In the genomic region with DNA sequence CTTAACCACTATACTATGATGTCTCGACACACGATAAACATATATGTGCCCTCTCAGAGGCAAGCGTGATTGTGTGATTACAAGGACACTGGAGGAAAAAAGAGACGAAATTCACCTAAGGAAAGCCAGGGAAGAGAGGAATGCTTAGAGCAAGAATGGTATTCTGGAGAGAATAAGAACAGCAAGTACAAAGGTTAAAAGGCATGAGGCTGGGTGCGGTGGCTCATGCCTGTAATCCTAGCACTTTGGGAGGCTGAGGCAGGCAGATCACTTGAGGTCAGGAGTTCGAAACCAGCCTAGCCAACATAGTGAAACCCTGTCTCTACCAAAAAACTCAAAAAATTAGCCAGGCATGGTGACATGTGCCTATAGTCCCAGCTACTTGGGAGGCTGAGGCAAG, we compare ENCODE assay signal across 7 cellular contexts.
A peak's percentile ranks its signal among the peaks of the same experiment; 100 is the strongest.
DNase-seq lines count a peak whose midpoint lies in the region; ATAC-seq, FAIRE-seq and TF ChIP-seq lines count a peak whose summit lies in the region.
"Not testable (repeated sequence)": the region's sequence is repeated elsewhere in the genome, so short reads cannot be mapped to it uniquely, and the experiment has no call there.

No MANE protein-coding gene starts in this region.

- peaks cover 35% of the 10 kb centered on the region for H3K4me1 Mint-ChIP-seq in astrocyte (ENCODE audit: low read depth, unreplicated experiment)
- peaks cover 67% of the 10 kb centered on the region for H3K4me1 Mint-ChIP-seq in mesothelial cell of epicardium
- H3K4me1 Mint-ChIP-seq in osteocyte (ENCODE audit: unreplicated experiment): peaks cover 42% of the 10 kb centered on the region
- peaks cover 56% of the 10 kb centered on the region for H3K4me1 Mint-ChIP-seq in type B pancreatic cell (ENCODE audit: unreplicated experiment)

- H3K4me3 ChIP-seq in Panc1 (ENCODE audit: low read depth in 2 of 2, low read length in 2 of 2); astrocyte (ENCODE audit: insufficient read depth, low read depth, low read length); gastroesophageal sphincter: not testable (repeated sequence)

- H3K27ac ChIP-seq in C4-2B: peak overlapping the region; percentile 66
- 0 out of 2 replicates have a peak overlapping the region, but pooled peaks have one; percentile 39 for H3K27ac ChIP-seq in Panc1 (ENCODE audit: low read length)
- not testable (repeated sequence) for H3K27ac ChIP-seq in astrocyte (ENCODE audit: low read depth, low read length)
- H3K27ac ChIP-seq in gastroesophageal sphincter: peak overlapping the region; percentile 13 to 70 (median 40)

- H3K36me3 ChIP-seq in Panc1 (ENCODE audit: control insufficient read depth, insufficient read depth, low read length); astrocyte (ENCODE audit: insufficient read depth, low read length); gastroesophageal sphincter: not testable (repeated sequence)

- POLR2A ChIA-PET in Panc1 (lab: Charles Lee): not testable (repeated sequence)

- H3K4me2 ChIP-seq in astrocyte (ENCODE audit: low read length): not testable (repeated sequence)

- peaks cover 67% of the 10 kb centered on the region for H4K20me1 ChIP-seq in astrocyte (ENCODE audit: insufficient read depth, low read length)

- FAIRE-seq in astrocyte (lab: Jason Lieb, UNC): not testable (repeated sequence)

- H3K4me1 ChIP-seq in Panc1 (ENCODE audit: control insufficient read depth, insufficient read depth, low read length): peaks cover 32% of the 10 kb centered on the region
- not testable (repeated sequence) for H3K4me1 ChIP-seq in astrocyte (ENCODE audit: insufficient read depth, low read length)
- H3K4me1 ChIP-seq in gastroesophageal sphincter: peaks cover 9 to 90% (median 32%) of the 10 kb centered on the region in 3 donors

- H3K9me3 Mint-ChIP-seq in astrocyte (ENCODE audit: unreplicated experiment); mesothelial cell of epicardium; osteocyte (ENCODE audit: unreplicated experiment); type B pancreatic cell: not testable (repeated sequence)

- not testable (repeated sequence) for TF ChIP-seq CTCF in C4-2B (conservative IDR thresholded peaks at IDR 0.05); Panc1 (IDR thresholded peaks at IDR 0.05); astrocyte (IDR thresholded peaks at IDR 0.05; ENCODE audit: insufficient read depth, low read depth, low read length); gastroesophageal sphincter (IDR thresholded peaks at IDR 0.05); mesothelial cell of epicardium (IDR thresholded peaks at IDR 0.05; ENCODE audit: unreplicated experiment); osteocyte (IDR thresholded peaks at IDR 0.05); type B pancreatic cell (conservative IDR thresholded peaks at IDR 0.05)

- 40 to 77% methylated on average over 1 to 6 of the region's 6 CpGs for WGBS in gastroesophageal sphincter (ENCODE audit: low coverage in 1 of 2), 2 donors

- H3K27me3 ChIP-seq in Panc1 (ENCODE audit: control insufficient read depth, insufficient read depth, low read length); astrocyte (ENCODE audit: insufficient read depth, low read length); gastroesophageal sphincter: not testable (repeated sequence)

- not testable (repeated sequence) for H3K9ac ChIP-seq in astrocyte (ENCODE audit: low read length)

- H3K27ac Mint-ChIP-seq in astrocyte (ENCODE audit: unreplicated experiment) (peak overlapping the region; percentile 16), mesothelial cell of epicardium (peak overlapping the region; percentile 54), osteocyte (ENCODE audit: unreplicated experiment) (peak overlapping the region; percentile 3), type B pancreatic cell (peak overlapping the region; percentile 7)

- not testable (repeated sequence) for BruUV-seq in Panc1 (replicated peaks; lab: Mats Ljungman, UMichigan)

- not testable (repeated sequence) for H3K9me3 ChIP-seq in Panc1 (ENCODE audit: control insufficient read depth, insufficient read depth, low read depth, low read length); astrocyte (ENCODE audit: insufficient read depth, low read depth, low read length); gastroesophageal sphincter

- not testable (repeated sequence) for H2AFZ ChIP-seq in astrocyte (ENCODE audit: low read depth, low read length)

- not testable (repeated sequence) for H3K4me3 Mint-ChIP-seq in astrocyte (ENCODE audit: unreplicated experiment); mesothelial cell of epicardium; osteocyte (ENCODE audit: unreplicated experiment)
- H3K4me3 Mint-ChIP-seq in type B pancreatic cell: peak overlapping the region; percentile 2

- intact Hi-C loops in Panc1 (cut with micrococcal nuclease; ENCODE audit: unreplicated experiment): not testable (repeated sequence)

- in situ Hi-C loops in Panc1 (cut with HindIII; ENCODE audit: low pct_unique_long_range_greater_than_20kb, low sequenced_read_pairs): not testable (repeated sequence)

- not testable (repeated sequence) for H3K27me3 Mint-ChIP-seq in astrocyte (ENCODE audit: low read depth, unreplicated experiment); mesothelial cell of epicardium (ENCODE audit: low read depth); osteocyte (ENCODE audit: unreplicated experiment); type B pancreatic cell

- not testable (repeated sequence) for ATAC-seq in Panc1, gastroesophageal sphincter

- CTCF ChIA-PET in Panc1 (lab: Charles Lee): not testable (repeated sequence)

- peaks cover 95% of the 10 kb centered on the region for H3K79me2 ChIP-seq in astrocyte (ENCODE audit: insufficient read depth, low read length)

- not testable (repeated sequence) for DNase-seq in Panc1 (ENCODE audit: low read depth, low spot score); astrocyte (ENCODE audit: low read depth); mesothelial cell of epicardium (ENCODE audit: low spot score in 2 of 2, unreplicated experiment in 2 of 2); osteocyte (ENCODE audit: extremely low spot score, unreplicated experiment); type B pancreatic cell (ENCODE audit: extremely low spot score, unreplicated experiment)

- H3K36me3 Mint-ChIP-seq in astrocyte (ENCODE audit: low read depth, unreplicated experiment): peaks cover 18% of the 10 kb centered on the region
- not testable (repeated sequence) for H3K36me3 Mint-ChIP-seq in mesothelial cell of epicardium; osteocyte (ENCODE audit: unreplicated experiment)
- peaks cover 10% of the 10 kb centered on the region for H3K36me3 Mint-ChIP-seq in type B pancreatic cell

- not testable (repeated sequence) for TF ChIP-seq POLR2A in gastroesophageal sphincter (IDR thresholded peaks at IDR 0.05)

- not testable (repeated sequence) for TF ChIP-seq EP300 in gastroesophageal sphincter (IDR thresholded peaks at IDR 0.05)

Comparison
In these comparisons a context has a peak if more than half of its experiments do, and no peak if none do; other contexts are left out.
1. H3K27ac Mint-ChIP-seq: peak in every context shown above with its lines; median percentile 54 in mesothelial cell of epicardium; 16 in astrocyte; 7 in type B pancreatic cell; 3 in osteocyte.